ENCODE assay signal across 9 cellular contexts in the genomic region with DNA sequence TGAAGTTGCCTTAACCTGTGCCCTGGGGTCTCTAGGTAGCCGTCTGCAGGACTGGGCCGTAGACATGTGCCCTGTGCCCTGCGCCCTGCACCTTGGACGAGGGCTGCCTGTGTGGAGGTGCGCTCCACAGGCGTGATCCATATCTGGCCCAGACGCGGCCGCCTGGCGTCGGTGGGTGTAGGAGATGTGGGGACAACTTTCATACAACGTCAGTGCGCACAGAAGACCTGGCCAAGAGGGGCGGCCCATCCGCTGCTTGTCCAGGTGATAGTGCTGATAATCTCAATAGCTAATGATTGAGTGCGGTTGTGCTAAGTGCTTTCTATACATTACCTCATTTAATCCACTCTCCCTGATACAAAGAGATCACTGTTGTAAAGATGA. TPM values are rescaled to one million over a fixed set of nuclear protein-coding genes. Genes with fewer than 3 reads are reported as not detected.
DNase-seq lines count a peak whose midpoint lies in the region; ATAC-seq and TF ChIP-seq lines count a peak whose summit lies in the region.
"Had no signal": no experiment of that assay in that cellular context is flagged by ENCODE, and none has a peak within 500 bp of the region (broad histone marks: within the 10 kb centered on the region; RNA-seq: fewer than 3 reads in every experiment).

No MANE protein-coding gene starts in this region.

- TF ChIP-seq CTCF in CD14-positive monocyte (IDR thresholded peaks at IDR 0.05) (no peak), HFFc6 (IDR thresholded peaks at IDR 0.05) (no peak), chondrocyte (IDR thresholded peaks at IDR 0.05) (no peak), nephron progenitor cell (IDR thresholded peaks at IDR 0.05) (no peak)

- no peak for ATAC-seq in HG03469 (IDR thresholded peaks at IDR 0.05; ENCODE audit: unreplicated experiment)

- H3K9me3 Mint-ChIP-seq in CD14-positive monocyte = peaks cover 0 to 5% (median 2%) of the 10 kb centered on the region in 7 donors
- H3K9me3 Mint-ChIP-seq in HFFc6 = peaks cover 1% of the 10 kb centered on the region
- peaks cover 1% of the 10 kb centered on the region for H3K9me3 Mint-ChIP-seq in chondrocyte (ENCODE audit: low read depth)
- peaks cover 8% of the 10 kb centered on the region for H3K9me3 Mint-ChIP-seq in nephron progenitor cell

- H3K27ac Mint-ChIP-seq in CD14-positive monocyte = no peak overlapping the region
- H3K27ac Mint-ChIP-seq in HFFc6 = no peak overlapping the region
- no peak overlapping the region for H3K27ac Mint-ChIP-seq in chondrocyte (ENCODE audit: unreplicated experiment)
- no peak overlapping the region for H3K27ac Mint-ChIP-seq in nephron progenitor cell

- no peaks in the 10 kb centered on the region for H3K36me3 Mint-ChIP-seq in CD14-positive monocyte
- no peaks in the 10 kb centered on the region for H3K36me3 Mint-ChIP-seq in HFFc6 (ENCODE audit: low read depth)
- peaks cover 2% of the 10 kb centered on the region for H3K36me3 Mint-ChIP-seq in chondrocyte (ENCODE audit: low read depth)
- H3K36me3 Mint-ChIP-seq in nephron progenitor cell (ENCODE audit: low read depth) = no peaks in the 10 kb centered on the region

- DNase-seq in CD14-positive monocyte (ENCODE audit: low spot score) (no peak), HFFc6 (no peak), chondrocyte (ENCODE audit: low spot score) (no peak), nephron progenitor cell (no peak), NCI-H1417 treated with DMSO at 0.1 percent for 48 hours (lab: John Stamatoyannopoulos, UW) (no peak), mesenteric fat pad (ENCODE audit: low spot score) (no peak), NCI-H1694 treated with DMSO at 0.1 percent for 48 hours (lab: John Stamatoyannopoulos, UW) (no peak)
- DNase-seq: DMS153 had no signal

- intact Hi-C loops in CD14-positive monocyte (cut with micrococcal nuclease) = no loop called here

- peaks cover 6% of the 10 kb centered on the region for H3K4me1 Mint-ChIP-seq in CD14-positive monocyte
- H3K4me1 Mint-ChIP-seq in HFFc6 (ENCODE audit: low read depth) = peaks cover 4% of the 10 kb centered on the region; the same call in 1 of the 2 replicates
- peaks cover 6% of the 10 kb centered on the region for H3K4me1 Mint-ChIP-seq in chondrocyte (ENCODE audit: low read depth)
- peaks cover 5% of the 10 kb centered on the region for H3K4me1 Mint-ChIP-seq in nephron progenitor cell

- H3K27me3 Mint-ChIP-seq in CD14-positive monocyte (ENCODE audit: low read depth in 3 of 3) (peaks cover 22 to 36% (median 23%) of the 10 kb centered on the region in 3 donors), HFFc6 (ENCODE audit: insufficient read depth) (peaks cover 2% of the 10 kb centered on the region), chondrocyte (ENCODE audit: low read depth) (peaks cover 27% of the 10 kb centered on the region), nephron progenitor cell (ENCODE audit: low read depth, poor library complexity) (peaks cover 78% of the 10 kb centered on the region)

- peak overlapping the region; percentile 67 to 81 for H3K4me3 Mint-ChIP-seq in CD14-positive monocyte
- peak overlapping the region; percentile 58; the same call in 1 of the 2 replicates for H3K4me3 Mint-ChIP-seq in HFFc6
- H3K4me3 Mint-ChIP-seq in chondrocyte (ENCODE audit: unreplicated experiment) = peak overlapping the region; percentile 66
- peak overlapping the region; percentile 80 for H3K4me3 Mint-ChIP-seq in nephron progenitor cell

RNA-seq across cellular contexts. Expression of gene RASGRP1, which starts 0.7 kb away (rescaled TPM):
- under 1 TPM; 0.13 to 0.38 TPM for polyA plus RNA-seq in CD14-positive monocyte
- total RNA-seq in HFFc6 (2021; fragmentation: NEBNext Ultra II Directional; extraction: Animal tissue kit (Norgen Biotek cat#: 25700)) = under 1 TPM; 0.14 to 0.59 (median 0.37) TPM
- total RNA-seq in chondrocyte = 0.52 to 1.1 TPM in 2 of 3 replicates, not detected in the other
- 1.1 TPM for total RNA-seq in mesenteric fat pad
